ENCODE assay signal across 8 cellular contexts in the genomic region with DNA sequence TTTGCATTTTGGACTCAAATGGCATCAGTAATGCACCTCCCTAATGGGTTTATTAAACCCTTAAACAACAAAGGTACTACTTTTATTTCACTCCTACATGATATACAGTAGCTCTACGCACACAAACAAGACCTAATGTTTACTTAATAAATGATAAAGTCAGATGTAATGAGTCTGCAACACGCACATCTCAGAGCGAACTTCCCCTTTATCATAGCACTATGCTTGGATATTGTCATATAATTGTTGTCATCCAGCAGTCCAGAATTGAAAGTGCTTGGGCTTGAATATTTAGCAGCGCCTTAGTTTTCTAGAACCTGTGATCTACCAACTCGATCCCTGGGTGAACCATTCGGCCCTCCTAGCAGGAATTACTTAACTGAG. TPM values are rescaled to one million over a fixed set of nuclear protein-coding genes. Genes with fewer than 3 reads are reported as not detected.
DNase-seq lines count a peak whose midpoint lies in the region; ATAC-seq, FAIRE-seq and TF ChIP-seq lines count a peak whose summit lies in the region.

No MANE protein-coding gene starts in this region.

- DNase-seq in COLO829 (ENCODE audit: low spot score) (peak; percentile 2), GM23248 (no peak), NT2/D1 (ENCODE audit: low read depth, low spot score) (no peak), dorsolateral prefrontal cortex (no peak), natural killer cell (no peak), urothelium cell line (ENCODE audit: low spot score) (no peak), midbrain (lab: John Stamatoyannopoulos, UW) (no peak)
- DNase-seq in stimulated activated CD8-positive, alpha-beta memory T cell treated with anti-CD3 and anti-CD28 coated beads, Interleukin-4, amount 100 ng/mL, for 48 hours = no peak

- no peaks in the 10 kb centered on the region for H3K9me3 ChIP-seq in GM23248 (ENCODE audit: low read depth)
- H3K9me3 ChIP-seq in NT2/D1 (ENCODE audit: insufficient read depth, low read length) = peaks cover 7% of the 10 kb centered on the region; the same call in 1 of the 2 replicates

- H3K27me3 Mint-ChIP-seq in natural killer cell (ENCODE audit: low read depth in 2 of 2) = no peaks in the 10 kb centered on the region

- in situ Hi-C loops in GM23248 (cut with MboI) = no loop called here

- TF ChIP-seq CTCF in dorsolateral prefrontal cortex (IDR thresholded peaks at IDR 0.05 in 54 of 56, conservative IDR thresholded peaks at IDR 0.05 in 2 of 56; ENCODE audit: low read depth in 1 of 56, partially characterized antibody in 56 of 56) (no peak), natural killer cell (IDR thresholded peaks at IDR 0.05) (no peak)

- peaks cover 20% of the 10 kb centered on the region for H3F3A ChIP-seq in GM23248 (ENCODE audit: insufficient read depth)

- H3K27me3 ChIP-seq in GM23248 (replicated peaks; ENCODE audit: insufficient read depth) = no peaks in the 10 kb centered on the region
- H3K27me3 ChIP-seq in NT2/D1 (ENCODE audit: insufficient read depth, insufficient read length) = no peaks in the 10 kb centered on the region
- peaks cover 0 to 9% (median 0%) of the 10 kb centered on the region in 45 donors for H3K27me3 ChIP-seq in dorsolateral prefrontal cortex

- peaks cover 38 to 56% of the 10 kb centered on the region in 2 donors for H3K4me1 Mint-ChIP-seq in natural killer cell

- ATAC-seq in natural killer cell = peak in 2 of 3 donors; percentile 6 to 42

- H3K9ac ChIP-seq in GM23248 (peak overlapping the region; percentile 93), NT2/D1 (ENCODE audit: insufficient read length, low read depth) (peak overlapping the region; percentile 83)

- no peak for FAIRE-seq in urothelium cell line (lab: Jason Lieb, UNC)

- peak overlapping the region; percentile 99 for H3K4me2 ChIP-seq in GM23248 (ENCODE audit: unreplicated experiment)

- H3K4me3 ChIP-seq in GM23248 = peak overlapping the region; percentile 92
- H3K4me3 ChIP-seq in NT2/D1 (ENCODE audit: insufficient read length, low read depth) = peak overlapping the region; percentile 84
- peak overlapping the region; percentile 58 to 96 (median 83) for H3K4me3 ChIP-seq in dorsolateral prefrontal cortex

- H3K79me2 ChIP-seq in GM23248 (ENCODE audit: insufficient read depth) = peaks cover 44% of the 10 kb centered on the region

- H3K9me2 ChIP-seq in GM23248 (ENCODE audit: insufficient read depth) = no peaks in the 10 kb centered on the region

- peak overlapping the region; percentile 82 for H2AFZ ChIP-seq in GM23248

- H3K36me3 ChIP-seq in GM23248 (ENCODE audit: low read depth) (no peaks in the 10 kb centered on the region), NT2/D1 (ENCODE audit: insufficient read depth, insufficient read length, low read length) (no peaks in the 10 kb centered on the region)

- H3K36me3 Mint-ChIP-seq in natural killer cell = no peaks in the 10 kb centered on the region

- no peaks in the 10 kb centered on the region for H3K9me3 Mint-ChIP-seq in natural killer cell

- peak overlapping the region; percentile 92 for H3K27ac Mint-ChIP-seq in natural killer cell

- H3K27ac ChIP-seq in GM23248 (peak overlapping the region; percentile 96), dorsolateral prefrontal cortex (peak overlapping the region in 50 of 59 donors; percentile 4 to 92 (median 76))

- H3K4me1 ChIP-seq in GM23248 (ENCODE audit: insufficient read depth) = peaks cover 16% of the 10 kb centered on the region
- H3K4me1 ChIP-seq in NT2/D1 (ENCODE audit: insufficient read depth, insufficient read length) = no peaks in the 10 kb centered on the region

- intact Hi-C loops in dorsolateral prefrontal cortex (cut with DNase I) = no loop called here
- intact Hi-C loops in natural killer cell (cut with micrococcal nuclease) = loop anchor here (1.0 to 5.0 kb wide), 3 partner anchors 106 to 240 kb away; no protein-coding TSS in a partner anchor

- peak overlapping the region; percentile 97 for H3K4me3 Mint-ChIP-seq in natural killer cell

- 10 to 13% methylated on average over 6 of the region's 6 CpGs for WGBS in GM23248 (ENCODE audit: low coverage in 1 of 2, low lambda C conversion rate in 2 of 2, missing lambda C conversion rate in 2 of 2), 2 experiments

- no peaks in the 10 kb centered on the region for H4K20me1 ChIP-seq in GM23248 (ENCODE audit: insufficient read depth)

RNA-seq across cellular contexts. Expression of gene PARP4, which starts 0.8 kb away (rescaled TPM):
- 31.6 and 35.5 TPM in 2 replicates for total RNA-seq in GM23248 (2014; rRNA removed; shearing (Covaris generic))
- 21.8 and 22.4 TPM in 2 replicates for polyA plus RNA-seq in GM23248 (2016; fragmentation: Nextera tagmentation; extraction: Ambion mirVana)
- total RNA-seq in dorsolateral prefrontal cortex (10 to 100 TPM in 116 of 120 experiments, 1 to 10 TPM in 4; 7.2 to 38.9 (median 16.7) TPM), natural killer cell (10 to 100 TPM; 83.5 to 90.1 (median 84.0) TPM)
